11 cellular contexts compared by ENCODE assay signal in genomic region chr19:35546532-35546931, GRCh38. TPM values are rescaled to one million over a fixed set of nuclear protein-coding genes. Genes with fewer than 3 reads are reported as not detected.
A peak's percentile ranks its signal among the peaks of the same experiment; 100 is the strongest.
DNase-seq lines count a peak whose midpoint lies in the region; ATAC-seq, FAIRE-seq and TF ChIP-seq lines count a peak whose summit lies in the region.
"Had no signal": no experiment of that assay in that cellular context is flagged by ENCODE, and none has a peak within 500 bp of the region (broad histone marks: within the 10 kb centered on the region; RNA-seq: fewer than 3 reads in every experiment).

No MANE protein-coding gene starts in this region.

- H3K27ac Mint-ChIP-seq in CD8-positive, alpha-beta memory T cell: peak overlapping the region; percentile 46 to 97 (median 92)
- H3K27ac Mint-ChIP-seq in effector memory CD8-positive, alpha-beta T cell: peak overlapping the region; percentile 88 to 94

- ATAC-seq in effector memory CD8-positive, alpha-beta T cell (replicated peaks): no peak
- no peak for ATAC-seq in pancreas

- no peaks in the 10 kb centered on the region for H3K27me3 Mint-ChIP-seq in CD8-positive, alpha-beta memory T cell
- no peaks in the 10 kb centered on the region for H3K27me3 Mint-ChIP-seq in effector memory CD8-positive, alpha-beta T cell

- H3K4me1 ChIP-seq in CD8-positive, alpha-beta memory T cell (ENCODE audit: insufficient read depth, low read length): peaks cover 19% of the 10 kb centered on the region
- H3K4me1 ChIP-seq in NT2/D1 (ENCODE audit: insufficient read depth, insufficient read length): peaks cover 7% of the 10 kb centered on the region
- peaks cover 0 to 17% (median 4%) of the 10 kb centered on the region in 3 donors for H3K4me1 ChIP-seq in pancreas

- H3K36me3 ChIP-seq in CD8-positive, alpha-beta memory T cell (ENCODE audit: insufficient read depth, low read length): no peaks in the 10 kb centered on the region
- peaks cover 77% of the 10 kb centered on the region for H3K36me3 ChIP-seq in NT2/D1 (ENCODE audit: insufficient read depth, insufficient read length, low read length)
- H3K36me3 ChIP-seq in pancreas: no peaks in the 10 kb centered on the region

- H3K4me3 Mint-ChIP-seq in CD8-positive, alpha-beta memory T cell: peak overlapping the region; percentile 84 to 94 (median 87)
- peak overlapping the region; percentile 91 to 94 for H3K4me3 Mint-ChIP-seq in effector memory CD8-positive, alpha-beta T cell

- intact Hi-C loops in pancreas (cut with DNase I): loop anchor here in 2 of 3 donors (5.0 to 10.0 kb wide), 3 partner anchors 41 to 178 kb away; partner anchors contain the start of gene PMIS2 (in 1 of the 2)

- peaks cover 21 to 41% (median 23%) of the 10 kb centered on the region in 3 donors for H3K4me1 Mint-ChIP-seq in CD8-positive, alpha-beta memory T cell
- peaks cover 24 to 35% of the 10 kb centered on the region in 2 donors for H3K4me1 Mint-ChIP-seq in effector memory CD8-positive, alpha-beta T cell (ENCODE audit: low read depth in 2 of 2)

- 48 to 51% methylated on average over 8 of the region's 8 CpGs for WGBS in pancreas, 2 donors

- no peaks in the 10 kb centered on the region for H3K9me3 Mint-ChIP-seq in CD8-positive, alpha-beta memory T cell
- H3K9me3 Mint-ChIP-seq in effector memory CD8-positive, alpha-beta T cell: no peaks in the 10 kb centered on the region

- H3K27ac ChIP-seq in CD8-positive, alpha-beta memory T cell (ENCODE audit: low read depth, low read length): peak overlapping the region; percentile 75
- H3K27ac ChIP-seq in pancreas: no peak overlapping the region

- H3K36me3 Mint-ChIP-seq in CD8-positive, alpha-beta memory T cell: peaks cover 1 to 23% (median 3%) of the 10 kb centered on the region in 3 donors
- peaks cover 16% of the 10 kb centered on the region for H3K36me3 Mint-ChIP-seq in effector memory CD8-positive, alpha-beta T cell (ENCODE audit: insufficient read depth)

- no peak for DNase-seq in CD8-positive, alpha-beta memory T cell
- no peak for DNase-seq in NT2/D1 (ENCODE audit: low read depth, low spot score)
- no peak for DNase-seq in effector memory CD8-positive, alpha-beta T cell
- DNase-seq in pancreas: no peak
- DNase-seq in NCI-H69 (lab: John Stamatoyannopoulos, UW): no peak
- no peak for DNase-seq in amygdala (lab: John Stamatoyannopoulos, UW)
- no peak for DNase-seq in MV-4-11 (lab: John Stamatoyannopoulos, UW)
- DNase-seq in NCI-H1436 treated with DMSO at 0.1 percent for 48 hours (lab: John Stamatoyannopoulos, UW): no peak

- peak overlapping the region; percentile 76 for H3K4me3 ChIP-seq in CD8-positive, alpha-beta memory T cell (ENCODE audit: low read length)
- peak overlapping the region; percentile 91 for H3K4me3 ChIP-seq in NT2/D1 (ENCODE audit: insufficient read length, low read depth)
- peak overlapping the region in 3 of 4 donors; percentile 73 to 99 (median 90) for H3K4me3 ChIP-seq in pancreas

- peak overlapping the region; percentile 99 for H3K9ac ChIP-seq in NT2/D1 (ENCODE audit: insufficient read length, low read depth)

- H3K9me3 ChIP-seq in CD8-positive, alpha-beta memory T cell (ENCODE audit: low read length): no peaks in the 10 kb centered on the region
- no peaks in the 10 kb centered on the region for H3K9me3 ChIP-seq in NT2/D1 (ENCODE audit: insufficient read depth, low read length)
- H3K9me3 ChIP-seq in pancreas: no peaks in the 10 kb centered on the region

- POLR2A ChIA-PET in CD8-positive, alpha-beta memory T cell (lab: Charles Lee): no interaction called here

- H3K27me3 ChIP-seq in CD8-positive, alpha-beta memory T cell (ENCODE audit: insufficient read depth, low read length, poor library complexity, severe bottlenecking): no peaks in the 10 kb centered on the region
- no peaks in the 10 kb centered on the region for H3K27me3 ChIP-seq in NT2/D1 (ENCODE audit: insufficient read depth, insufficient read length)
- H3K27me3 ChIP-seq in pancreas: no peaks in the 10 kb centered on the region

- TF ChIP-seq CTCF in pancreas (IDR thresholded peaks at IDR 0.05): no peak

- CTCF ChIA-PET in CD8-positive, alpha-beta memory T cell (lab: Charles Lee): no interaction called here

- no peak for FAIRE-seq in pancreas (lab: Jason Lieb, UNC)

RNA-seq across cellular contexts. Expression of gene TMEM147, which starts 1.1 kb away (rescaled TPM):
- 10 to 100 TPM; 82.6 to 91.4 TPM for total RNA-seq in CD8-positive, alpha-beta memory T cell
- 175 TPM for polyA plus RNA-seq in CD8-positive, alpha-beta memory T cell
- 10 to 100 TPM; 44.3 to 63.9 (median 51.5) TPM for total RNA-seq in pancreas
- 10 to 100 TPM; 70.2 to 91.1 TPM for polyA plus RNA-seq in pancreas

RNA-seq across cellular contexts. Expression of gene GAPDHS, which starts 13.3 kb away (rescaled TPM):
- not detected for total RNA-seq in CD8-positive, alpha-beta memory T cell
- not detected for polyA plus RNA-seq in CD8-positive, alpha-beta memory T cell
- not detected for total RNA-seq in pancreas
- not detected for polyA plus RNA-seq in pancreas
- total RNA-seq: activated CD8-positive, alpha-beta memory T cell treated with anti-CD3 and anti-CD28 coated beads for 36 hours; LHCN-M2; ureter had no signal

RNA-seq across cellular contexts. Expression of gene ATP4A, which starts 16.9 kb away (rescaled TPM):
- total RNA-seq in CD8-positive, alpha-beta memory T cell: not detected
- polyA plus RNA-seq in CD8-positive, alpha-beta memory T cell: not detected
- 1 to 10 TPM in 4 of 6 donors, under 1 TPM in 2; 0.28 to 3.0 (median 2.0) TPM for total RNA-seq in pancreas
- 10 to 100 TPM in 1 of 2 donors, 1 to 10 TPM in 1; 6.0 to 10.8 TPM for polyA plus RNA-seq in pancreas
- total RNA-seq: activated CD8-positive, alpha-beta memory T cell treated with anti-CD3 and anti-CD28 coated beads for 36 hours; LHCN-M2; ureter had no signal

RNA-seq across cellular contexts. Expression of gene SBSN, which starts 18.4 kb away (rescaled TPM):
- not detected for total RNA-seq in CD8-positive, alpha-beta memory T cell
- polyA plus RNA-seq in CD8-positive, alpha-beta memory T cell: not detected
- total RNA-seq in pancreas: not detected
- polyA plus RNA-seq in pancreas: under 1 TPM; 0.15 to 0.16 TPM
- total RNA-seq: activated CD8-positive, alpha-beta memory T cell treated with anti-CD3 and anti-CD28 coated beads for 36 hours; LHCN-M2; ureter had no signal

RNA-seq across cellular contexts. Expression of gene DMKN, which starts 33.1 kb away (rescaled TPM):
- 1 to 10 TPM; 1.7 to 2.2 TPM for total RNA-seq in CD8-positive, alpha-beta memory T cell
- polyA plus RNA-seq in CD8-positive, alpha-beta memory T cell: 10.2 TPM
- total RNA-seq in pancreas: 10 to 100 TPM; 48.5 to 86.7 (median 60.0) TPM
- 100 to 1,000 TPM; 133 to 197 TPM for polyA plus RNA-seq in pancreas
